Comparison of ENCODE assay signal across 16 cellular contexts in the genomic region with DNA sequence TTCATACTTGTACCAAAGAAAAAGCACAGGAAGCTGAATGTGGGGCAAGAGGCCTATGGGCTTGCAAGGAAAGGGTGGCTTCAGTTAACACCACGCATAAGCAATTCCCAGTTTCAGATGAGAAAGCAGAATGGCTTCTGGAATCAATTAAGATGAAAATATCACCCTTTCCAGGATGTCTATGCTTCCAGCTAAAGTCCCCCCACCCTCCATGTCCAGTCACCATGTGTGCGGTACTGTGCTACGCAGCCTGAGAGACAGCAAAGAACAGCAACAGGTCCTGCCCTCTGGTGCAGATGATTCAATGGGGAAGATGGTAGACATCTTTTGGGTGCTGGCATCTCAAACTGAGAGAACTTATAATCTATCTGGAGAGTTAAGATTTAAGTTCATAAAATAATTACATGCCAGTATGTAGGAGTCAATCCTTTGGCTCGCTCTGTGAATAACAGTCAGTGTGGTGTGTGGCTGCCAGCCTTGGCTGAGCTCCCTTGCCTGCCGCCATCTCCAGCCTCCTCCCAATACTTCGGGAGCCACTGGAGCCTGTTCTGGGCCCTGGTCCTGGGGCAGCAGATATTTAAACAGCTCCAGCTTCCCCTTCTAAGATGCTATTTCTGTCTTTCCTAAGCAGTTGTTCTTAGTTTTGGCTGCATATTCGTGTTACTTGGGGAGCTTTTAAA. TPM values are rescaled to one million over a fixed set of nuclear protein-coding genes. Genes with fewer than 3 reads are reported as not detected.
A peak's percentile ranks its signal among the peaks of the same experiment; 100 is the strongest.
DNase-seq lines count a peak whose midpoint lies in the region; ATAC-seq and TF ChIP-seq lines count a peak whose summit lies in the region.
"Had no signal": no experiment of that assay in that cellular context is flagged by ENCODE, and none has a peak within 500 bp of the region (broad histone marks: within the 10 kb centered on the region; RNA-seq: fewer than 3 reads in every experiment).

No MANE protein-coding gene starts in this region.

- ATAC-seq in activated T-cell treated with anti-CD3 and anti-CD28 coated beads, Interleukin-2, amount 50 U/mL, for 72 hours (replicated peaks in 1 of 2): no peak
- ATAC-seq: CD8-positive, alpha-beta T cell; GM12878 had no signal

- H3K4me3 Mint-ChIP-seq in activated T-cell treated with anti-CD3 and anti-CD28 coated beads, Interleukin-2, amount 50 U/mL, for 72 hours: no peak overlapping the region
- H3K4me3 Mint-ChIP-seq: activated T-cell treated with anti-CD3 and anti-CD28 coated beads, Interleukin-2, amount 50 U/mL, for 24 hours; CD8-positive, alpha-beta T cell had no signal

- intact Hi-C loops in ovary (cut with DNase I) (loop anchor here in 2 of 4 donors (2.0 to 10.0 kb wide), 2 partner anchors 45 to 177 kb away; a partner anchor contains a TSS), uterus (cut with DNase I; ENCODE audit: low total_unique reads) (no loop called here)

- WGBS in ovary, 3 donors: 44 to 50% (median 46%) methylated on average over 7 of the region's 7 CpGs

- H3K4me1 ChIP-seq in ovary (ENCODE audit: insufficient read depth) (peaks cover 34% of the 10 kb centered on the region), uterus (peaks cover 0 to 9% of the 10 kb centered on the region in 2 donors)

- H3K4me3 ChIP-seq in ovary (no peak overlapping the region), uterus (no peak overlapping the region)
- H3K4me3 ChIP-seq: GM12878 had no signal

- H3K27me3 Mint-ChIP-seq in activated T-cell treated with anti-CD3 and anti-CD28 coated beads, Interleukin-2, amount 50 U/mL, for 72 hours (ENCODE audit: low read depth): peaks cover 20% of the 10 kb centered on the region

- H3K36me3 ChIP-seq in ovary: no peaks in the 10 kb centered on the region
- no peaks in the 10 kb centered on the region for H3K36me3 ChIP-seq in uterus

- TF ChIP-seq POLR2A in ovary (IDR thresholded peaks at IDR 0.05) (no peak), uterus (IDR thresholded peaks at IDR 0.05) (no peak)

- DNase-seq in RPMI7951 (ENCODE audit: low read depth) (peak; percentile 58), fibroblast of the conjunctiva (ENCODE audit: low read depth) (peak; percentile 60), ovary (peak in 3 of 5 donors; percentile 36 to 52 (median 37)), uterus (no peak), ACHN (no peak), OCI-M2 (lab: John Stamatoyannopoulos, UW; ENCODE audit: unreplicated experiment) (no peak)
- no peak for DNase-seq in activated T-cell treated with anti-CD3 and anti-CD28 coated beads, Interleukin-2, amount 50 U/mL, for 72 hours
- DNase-seq: activated CD4-positive, alpha-beta T cell treated with anti-CD3 and anti-CD28 coated beads for 4 hours; activated T-cell treated with anti-CD3 and anti-CD28 coated beads, Interleukin-2, amount 50 U/mL, for 24 hours; CD8-positive, alpha-beta T cell; EL; NCI-H187; NCI-H748 treated with DMSO at 0.1 percent for 48 hours; stimulated activated CD4-positive, alpha-beta T cell treated with anti-CD3 and anti-CD28 coated beads, Interleukin-12 subunit alpha, Interleukin-12 subunit beta, amount 100 ng/mL, for 4 hours had no signal

- H3K4me1 Mint-ChIP-seq in activated T-cell treated with anti-CD3 and anti-CD28 coated beads, Interleukin-2, amount 50 U/mL, for 72 hours (ENCODE audit: low read depth): peaks cover 11% of the 10 kb centered on the region

- H3K27ac Mint-ChIP-seq in activated T-cell treated with anti-CD3 and anti-CD28 coated beads, Interleukin-2, amount 50 U/mL, for 72 hours: no peak overlapping the region
- H3K27ac Mint-ChIP-seq: activated T-cell treated with anti-CD3 and anti-CD28 coated beads, Interleukin-2, amount 50 U/mL, for 24 hours; CD8-positive, alpha-beta T cell had no signal

- no peaks in the 10 kb centered on the region for H3K9me3 ChIP-seq in ovary
- no peaks in the 10 kb centered on the region for H3K9me3 ChIP-seq in uterus

- H3K36me3 Mint-ChIP-seq in activated T-cell treated with anti-CD3 and anti-CD28 coated beads, Interleukin-2, amount 50 U/mL, for 72 hours (ENCODE audit: insufficient read depth in 2 of 2): no peaks in the 10 kb centered on the region
- H3K36me3 Mint-ChIP-seq: CD8-positive, alpha-beta T cell had no signal

- H3K27ac ChIP-seq in ovary: peak overlapping the region in 1 of 2 donors; percentile 84
- peak overlapping the region; percentile 12 to 64 for H3K27ac ChIP-seq in uterus
- H3K27ac ChIP-seq: epithelial cell of prostate had no signal

- no peak for TF ChIP-seq EP300 in ovary (IDR thresholded peaks at IDR 0.05)

- H3K9me3 Mint-ChIP-seq in activated T-cell treated with anti-CD3 and anti-CD28 coated beads, Interleukin-2, amount 50 U/mL, for 72 hours: no peaks in the 10 kb centered on the region
- H3K9me3 Mint-ChIP-seq: activated T-cell treated with anti-CD3 and anti-CD28 coated beads, Interleukin-2, amount 50 U/mL, for 24 hours; CD8-positive, alpha-beta T cell had no signal

- TF ChIP-seq CTCF in ovary (IDR thresholded peaks at IDR 0.05) (no peak), uterus (IDR thresholded peaks at IDR 0.05) (no peak)

- in situ Hi-C loops in ACHN (cut with HindIII; ENCODE audit: low pct_ligation_motif_present, low pct_unique_long_range_greater_than_20kb, low sequenced_read_pairs): no loop called here

- H3K27me3 ChIP-seq in ovary (no peaks in the 10 kb centered on the region), uterus (no peaks in the 10 kb centered on the region)

RNA-seq across cellular contexts. Expression of a gene that starts 44.5 kb away (rescaled TPM):
- total RNA-seq in RPMI7951 (2014; rRNA removed; shearing (Covaris generic)): 2.8 and 5.5 TPM in 2 replicates
- 10 to 100 TPM; 35.9 to 48.6 (median 45.7) TPM for total RNA-seq in ovary
- polyA plus RNA-seq in ovary: 10 to 100 TPM; 25.2 to 27.2 TPM
- total RNA-seq in uterus: 100 to 1,000 TPM in 1 of 4 donors, 10 to 100 TPM in 3; 44.3 to 169 (median 54.2) TPM
- 1 to 10 TPM; 2.1 to 2.5 TPM for total RNA-seq in activated T-cell treated with anti-CD3 and anti-CD28 coated beads, Interleukin-2, amount 50 U/mL, for 72 hours

Comparison
In these comparisons a context has a peak if more than half of its experiments do, and no peak if none do; other contexts are left out.
1. DNase-seq: peak in RPMI7951 (single experiment), fibroblast of the conjunctiva (single experiment) and ovary (3 of 5); none in uterus (0 of 2), ACHN (single experiment), OCI-M2 (single experiment) and activated T-cell treated with anti-CD3 and anti-CD28 coated beads, Interleukin-2, amount 50 U/mL, for 72 hours (0 of 2).